23 cellular contexts compared by ENCODE assay signal in genomic region chr5:17396247-17396646, GRCh38.
DNase-seq lines count a peak whose midpoint lies in the region; ATAC-seq, FAIRE-seq and TF ChIP-seq lines count a peak whose summit lies in the region.
"Had no signal": no experiment of that assay in that cellular context is flagged by ENCODE, and none has a peak within 500 bp of the region (broad histone marks: within the 10 kb centered on the region; RNA-seq: fewer than 3 reads in every experiment).

No MANE protein-coding gene starts in this region.

- H3K4me3 ChIP-seq in adipocyte (ENCODE audit: low read length) (no peak overlapping the region), small intestine (ENCODE audit: low read depth in 1 of 2, low read length in 2 of 2) (no peak overlapping the region)
- H3K4me3 ChIP-seq: Peyer's patch, upper lobe of left lung had no signal

- H3K36me3 ChIP-seq in adipocyte (ENCODE audit: control insufficient read depth, insufficient read depth, low read length, severe bottlenecking) (no peaks in the 10 kb centered on the region), small intestine (ENCODE audit: control insufficient read depth in 2 of 2, insufficient read depth in 2 of 2, low read length in 2 of 2) (no peaks in the 10 kb centered on the region)
- H3K36me3 ChIP-seq: Peyer's patch, upper lobe of left lung had no signal

- ATAC-seq in GM19467 (IDR thresholded peaks at IDR 0.05; ENCODE audit: unreplicated experiment): peak; percentile 44
- peak; percentile 60 for ATAC-seq in HG02884 (IDR thresholded peaks at IDR 0.05; ENCODE audit: unreplicated experiment)
- ATAC-seq: activated naive CD4-positive, alpha-beta T cell treated with anti-CD3 and anti-CD28 coated beads, Interleukin-2, amount 50 U/mL, for 72 hours; SK-N-SH treated with all-trans-retinoic acid at 6 μM for 48 hours; stimulated activated naive CD8-positive, alpha-beta T cell treated with anti-CD3 and anti-CD28 coated beads, Interleukin-15, Interleukin-2, amounts not matched to agents 100 U/mL and 50 U/mL, for 24 hours had no signal

- DNase-seq in GM12891 (ENCODE audit: insufficient read length, low spot score) (no peak), adipocyte (ENCODE audit: low read depth) (peak; percentile 53), small intestine (no peak), T1000 (lab: John Stamatoyannopoulos, UW) (no peak), anterior cingulate cortex (lab: John Stamatoyannopoulos, UW) (no peak), activated T-cell treated with anti-CD3 and anti-CD28 coated beads for 4 hours (no peak)
- DNase-seq: activated T-cell treated with anti-CD3 and anti-CD28 coated beads, Interleukin-2, amount 50 U/mL, for 24 hours; dermis blood vessel endothelial cell; DMS153; erythroblast; kidney glomerular epithelial cell; mesendoderm; NCI-H1048; NCI-H2107; Peyer's patch; stimulated activated naive CD8-positive, alpha-beta T cell treated with anti-CD3 and anti-CD28 coated beads, Interleukin-15, Interleukin-2, amounts not matched to agents 100 U/mL and 50 U/mL, for 24 hours; upper lobe of left lung had no signal

- WGBS in small intestine, 3 donors: 55 to 74% (median 61%) methylated on average over 4 of the region's 4 CpGs

- no peak overlapping the region for H3K9ac ChIP-seq in adipocyte (ENCODE audit: low read length)

- FAIRE-seq in GM12891 (lab: Jason Lieb, UNC) (peak; percentile 57), small intestine (lab: Jason Lieb, UNC) (no peak)
- FAIRE-seq: bronchial epithelial cell had no signal

- H3K4me1 ChIP-seq in adipocyte (ENCODE audit: control insufficient read depth, insufficient read depth, low read length): peaks cover 10% of the 10 kb centered on the region
- peaks cover 0 to 2% of the 10 kb centered on the region in 2 donors for H3K4me1 ChIP-seq in small intestine (ENCODE audit: control insufficient read depth in 2 of 2, insufficient read depth in 1 of 2, low read depth in 1 of 2, low read length in 1 of 2)
- H3K4me1 ChIP-seq: Peyer's patch had no signal

- TF ChIP-seq POLR2A in GM12891 (IDR thresholded peaks at IDR 0.05; ENCODE audit: low read depth, low read length): no peak

- no peaks in the 10 kb centered on the region for H3K27me3 ChIP-seq in adipocyte (replicated peaks; ENCODE audit: control insufficient read depth, insufficient read depth, low read length)
- no peaks in the 10 kb centered on the region for H3K27me3 ChIP-seq in small intestine (ENCODE audit: control insufficient read depth in 2 of 2, insufficient read depth in 2 of 2, low read length in 2 of 2)
- H3K27me3 ChIP-seq: Peyer's patch, upper lobe of left lung had no signal

- H3K27ac ChIP-seq in small intestine (ENCODE audit: low read depth in 1 of 2, low read length in 1 of 2): no peak overlapping the region
- H3K27ac ChIP-seq: C4-2B, Peyer's patch, upper lobe of left lung had no signal

- H3K9me3 ChIP-seq in adipocyte (ENCODE audit: control insufficient read depth, low read length) (no peaks in the 10 kb centered on the region), small intestine (ENCODE audit: control insufficient read depth, low read depth) (no peaks in the 10 kb centered on the region)
- H3K9me3 ChIP-seq: Peyer's patch, upper lobe of left lung had no signal

TF ChIP-seq in GM12891, 5 proteins besides CTCF, POLR2A, EP300 and RAD21:
- TF ChIP-seq PAX5 (IDR thresholded peaks at IDR 0.05; ENCODE audit: insufficient read depth, low read length, severe bottlenecking) (no peak), TAF1 (IDR thresholded peaks at IDR 0.05; ENCODE audit: low read depth, low read length) (no peak), SPI1 (IDR thresholded peaks at IDR 0.05; ENCODE audit: low read depth, low read length) (no peak), POLR2AphosphoS5 (IDR thresholded peaks at IDR 0.05; ENCODE audit: low read depth, low read length) (no peak), POU2F2 (IDR thresholded peaks at IDR 0.05; ENCODE audit: low read depth, low read length) (no peak)
